ENCODE assay signal across 9 cellular contexts in genomic region chr3:19946291-19946831, GRCh38. TPM values are rescaled to one million over a fixed set of nuclear protein-coding genes. Genes with fewer than 3 reads are reported as not detected.
A peak's percentile ranks its signal among the peaks of the same experiment; 100 is the strongest.
DNase-seq lines count a peak whose midpoint lies in the region; ATAC-seq and TF ChIP-seq lines count a peak whose summit lies in the region.
"Had no signal": no experiment of that assay in that cellular context is flagged by ENCODE, and none has a peak within 500 bp of the region (broad histone marks: within the 10 kb centered on the region; RNA-seq: fewer than 3 reads in every experiment).

No MANE protein-coding gene starts in this region.

- H3K9me3 ChIP-seq in PC-9 (ENCODE audit: insufficient read depth, low read depth), result no peaks in the 10 kb centered on the region
- no peaks in the 10 kb centered on the region for H3K9me3 ChIP-seq in endodermal cell (ENCODE audit: control insufficient read depth, low read length)

- H3K27me3 Mint-ChIP-seq in endodermal cell (ENCODE audit: insufficient read depth), result no peaks in the 10 kb centered on the region
- H3K27me3 Mint-ChIP-seq in natural killer cell (ENCODE audit: low read depth in 2 of 2), result no peaks in the 10 kb centered on the region

- H3K4me1 Mint-ChIP-seq in endodermal cell (peaks cover 23% of the 10 kb centered on the region), natural killer cell (peaks cover 30 to 46% of the 10 kb centered on the region in 2 donors)

- H3K36me3 ChIP-seq in PC-9 (ENCODE audit: low read depth), result peaks cover 15% of the 10 kb centered on the region; the same call in 1 of the 2 replicates
- peaks cover 15% of the 10 kb centered on the region for H3K36me3 ChIP-seq in endodermal cell (ENCODE audit: control insufficient read depth, insufficient read depth, low read length)

- peaks cover 35% of the 10 kb centered on the region for H4K20me1 ChIP-seq in PC-9 (ENCODE audit: insufficient read depth)

- H3K9ac ChIP-seq in endodermal cell (ENCODE audit: extremely low read depth, low read length, poor library complexity, severe bottlenecking), result peak overlapping the region; percentile 94

- H3K9me2 ChIP-seq in PC-9 (ENCODE audit: insufficient read depth), result no peaks in the 10 kb centered on the region

- H3K4me3 ChIP-seq in PC-9 (peak overlapping the region; percentile 69), endodermal cell (ENCODE audit: low read length) (peak overlapping the region; percentile 96)

- WGBS in endodermal cell (ENCODE audit: insufficient coverage in 1 of 2, insufficient read length in 1 of 2), 2 experiments, result 49 to 75% methylated on average over 9 to 17 of the region's 17 CpGs

- POLR2A ChIA-PET in PC-9 (lab: Charles Lee; ENCODE audit: unreplicated experiment), result no interaction called here

- H3K27me3 ChIP-seq in PC-9 (ENCODE audit: insufficient read depth, low read depth) (no peaks in the 10 kb centered on the region), endodermal cell (ENCODE audit: control insufficient read depth, insufficient read depth, low read length, poor library complexity, severe bottlenecking) (no peaks in the 10 kb centered on the region)

- peak overlapping the region; percentile 91 for H2AFZ ChIP-seq in PC-9

- TF ChIP-seq CTCF in PC-9 (conservative IDR thresholded peaks at IDR 0.05) (no peak), endodermal cell (conservative IDR thresholded peaks at IDR 0.05) (no peak), natural killer cell (IDR thresholded peaks at IDR 0.05) (no peak)

- intact Hi-C loops in PC-9 (cut with micrococcal nuclease; ENCODE audit: unreplicated experiment), result loop anchor here (2.0 to 10.0 kb wide), 3 partner anchors 14 to 238 kb away; partner anchors contain the start of genes KAT2B and SGO1
- intact Hi-C loops in natural killer cell (cut with micrococcal nuclease), result loop anchor here (2.0 kb wide), 2 partner anchors 92 to 158 kb away; no protein-coding TSS in a partner anchor

- BruUV-seq in PC-9 (replicated peaks; lab: Mats Ljungman, UMichigan), result no TSS peak

- DNase-seq in NCI-H2081 (lab: John Stamatoyannopoulos, UW) (peak; percentile 55 to 68), NCI-H2081 treated with DMSO at 0.1 percent for 48 hours (lab: John Stamatoyannopoulos, UW) (no peak), PC-9 (no peak), endodermal cell (no peak), natural killer cell (no peak), T1000 (lab: John Stamatoyannopoulos, UW) (no peak), cortex of kidney (lab: John Stamatoyannopoulos, UW) (no peak)

- H3K27ac Mint-ChIP-seq in endodermal cell (peak overlapping the region; percentile 100), natural killer cell (peak overlapping the region; percentile 96 to 97)

- CTCF ChIA-PET in PC-9 (lab: Charles Lee), result no interaction called here

- peaks cover 28% of the 10 kb centered on the region for H3F3A ChIP-seq in PC-9 (ENCODE audit: insufficient read depth, low read depth)

- H3K9me3 Mint-ChIP-seq in endodermal cell (peaks cover 2% of the 10 kb centered on the region), natural killer cell (no peaks in the 10 kb centered on the region)

- ATAC-seq in HG02840 (IDR thresholded peaks at IDR 0.05; ENCODE audit: low FRiP score, unreplicated experiment) (peak; percentile 8), natural killer cell (no peak)

- peaks cover 42% of the 10 kb centered on the region for H3K79me2 ChIP-seq in PC-9 (ENCODE audit: low read depth)

- H3K4me3 Mint-ChIP-seq in endodermal cell (peak overlapping the region; percentile 96), natural killer cell (peak overlapping the region; percentile 97)

- H3K27ac ChIP-seq in PC-9 (peak overlapping the region; percentile 97), endodermal cell (ENCODE audit: low read depth, low read length) (peak overlapping the region; percentile 96)

- H3K4me2 ChIP-seq in PC-9, result peak overlapping the region; percentile 94

- H3K4me1 ChIP-seq in PC-9 (replicated peaks; ENCODE audit: insufficient read depth) (peaks cover 32% of the 10 kb centered on the region), endodermal cell (ENCODE audit: control insufficient read depth, insufficient read depth, low read length) (no peaks in the 10 kb centered on the region)

- H3K36me3 Mint-ChIP-seq in endodermal cell (ENCODE audit: low read depth) (peaks cover 5% of the 10 kb centered on the region), natural killer cell (no peaks in the 10 kb centered on the region)

RNA-seq across cellular contexts. Expression of gene RAB5A, which starts 0.5 kb away (rescaled TPM):
- total RNA-seq in PC-9 (2021) (62.7 and 65.1 TPM in 2 replicates), endodermal cell (10 to 100 TPM; 74.2 to 74.9 TPM), natural killer cell (100 to 1,000 TPM; 102 to 109 (median 102) TPM)
- 74.5 TPM for polyA plus RNA-seq in endodermal cell (2013, experiment 1 of 2)
- 65.5 TPM for polyA plus RNA-seq in endodermal cell (2013, experiment 2 of 2)

RNA-seq across cellular contexts. Expression of gene EFHB, which starts 12.3 kb away (rescaled TPM):
- total RNA-seq in PC-9 (2021) (1.5 and 2.8 TPM in 2 replicates), endodermal cell (1 to 10 TPM; 1.3 to 2.7 TPM), natural killer cell (1 to 10 TPM in 1 of 3 donors, under 1 TPM in 1, not detected in 1; 0.68 to 4.9 TPM)
- 2.3 TPM for polyA plus RNA-seq in endodermal cell (2013, experiment 1 of 2)
- polyA plus RNA-seq in endodermal cell (2013, experiment 2 of 2), result 2.6 TPM
- total RNA-seq: Daoy had no signal

Comparison
In these comparisons a context has a peak if more than half of its experiments do, and no peak if none do; other contexts are left out.
1. DNase-seq: peak in NCI-H2081 (2 of 2); none in NCI-H2081 treated with DMSO at 0.1 percent for 48 hours (single experiment), PC-9 (0 of 2), endodermal cell (single experiment), natural killer cell (single experiment), T1000 (single experiment) and cortex of kidney (single experiment).